Comparison of ENCODE assay signal across 8 cellular contexts in the genomic region with DNA sequence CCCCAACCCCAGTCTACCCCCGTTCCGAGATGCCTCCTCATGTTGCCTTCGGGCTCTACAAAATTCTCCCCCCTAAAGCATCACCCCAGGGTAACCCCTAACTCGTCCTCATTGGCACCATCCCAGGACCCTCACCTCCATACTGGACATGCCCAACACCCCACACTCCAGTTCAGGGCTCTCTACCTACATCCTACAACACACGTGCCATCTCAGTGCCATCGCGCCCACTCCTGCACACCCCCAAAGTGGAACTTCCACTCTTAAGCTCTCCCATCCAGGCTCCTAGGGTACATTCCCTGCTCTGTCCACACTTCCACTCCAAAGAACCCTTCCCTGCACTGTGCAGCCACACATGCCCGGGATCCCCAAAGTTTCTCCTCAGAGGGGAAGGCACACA. TPM values are rescaled to one million over a fixed set of nuclear protein-coding genes. Genes with fewer than 3 reads are reported as not detected.
DNase-seq lines count a peak whose midpoint lies in the region; ATAC-seq and TF ChIP-seq lines count a peak whose summit lies in the region.

No MANE protein-coding gene starts in this region.

- peaks cover 12% of the 10 kb centered on the region for H3K36me3 Mint-ChIP-seq in activated CD8-positive, alpha-beta T cell treated with anti-CD3 and anti-CD28 coated beads for 36 hours (ENCODE audit: low read depth)

- 55% methylated on average over 7 of the region's 8 CpGs for WGBS in hepatocyte (ENCODE audit: low lambda C conversion rate, missing lambda C conversion rate)

- no peaks in the 10 kb centered on the region for H3K27me3 Mint-ChIP-seq in activated CD8-positive, alpha-beta T cell treated with anti-CD3 and anti-CD28 coated beads for 36 hours

- H3K27ac Mint-ChIP-seq in activated CD8-positive, alpha-beta T cell treated with anti-CD3 and anti-CD28 coated beads for 36 hours, result peak overlapping the region; percentile 88

- CTCF ChIA-PET in activated CD8-positive, alpha-beta T cell treated with anti-CD3 and anti-CD28 coated beads for 36 hours (lab: Charles Lee), result interaction anchor here (0.6 to 4.8 kb wide), 10 partner anchors 8 to 202 kb away, joined by 3 to 37 read pairs (median 6); no protein-coding TSS in a partner anchor

- intact Hi-C loops in activated CD8-positive, alpha-beta T cell treated with anti-CD3 and anti-CD28 coated beads for 36 hours (cut with micrococcal nuclease), result no loop called here

- H3K9me3 ChIP-seq in HAP-1 (no peaks in the 10 kb centered on the region), hepatocyte (ENCODE audit: low read depth) (no peaks in the 10 kb centered on the region)

- H3K79me2 ChIP-seq in hepatocyte, result peaks cover 77% of the 10 kb centered on the region

- H3K4me3 Mint-ChIP-seq in activated CD8-positive, alpha-beta T cell treated with anti-CD3 and anti-CD28 coated beads for 36 hours, result peak overlapping the region; percentile 91

- peaks cover 14% of the 10 kb centered on the region for H3K36me3 ChIP-seq in HAP-1 (replicated peaks)
- no peaks in the 10 kb centered on the region for H3K36me3 ChIP-seq in hepatocyte (replicated peaks; ENCODE audit: insufficient read depth, low read depth)

- peaks cover 59% of the 10 kb centered on the region for H3K4me1 Mint-ChIP-seq in activated CD8-positive, alpha-beta T cell treated with anti-CD3 and anti-CD28 coated beads for 36 hours (ENCODE audit: low read depth)

- H3K27ac ChIP-seq in hepatocyte, result no peak overlapping the region
- peak overlapping the region in 16 of 21 experiments; percentile 85 to 99 (median 96) for H3K27ac ChIP-seq in skin epidermis

- no peak for ATAC-seq in activated CD8-positive, alpha-beta T cell treated with anti-CD3 and anti-CD28 coated beads for 36 hours
- ATAC-seq in GM21619 (IDR thresholded peaks at IDR 0.05; ENCODE audit: unreplicated experiment) (no peak), HG03097 (IDR thresholded peaks at IDR 0.05; ENCODE audit: low FRiP score, unreplicated experiment) (no peak)

- no peak for TF ChIP-seq CTCF in activated CD8-positive, alpha-beta T cell treated with anti-CD3 and anti-CD28 coated beads for 36 hours (IDR thresholded peaks at IDR 0.05)
- TF ChIP-seq CTCF in hepatocyte (IDR thresholded peaks at IDR 0.05; ENCODE audit: poor library complexity), result no peak

- POLR2A ChIA-PET in activated CD8-positive, alpha-beta T cell treated with anti-CD3 and anti-CD28 coated beads for 36 hours (lab: Charles Lee), result interaction anchor here (0.6 to 2.9 kb wide), 8 partner anchors 11 to 145 kb away, joined by 3 to 13 read pairs (median 4); no protein-coding TSS in a partner anchor

- no peak for DNase-seq in HAP-1 (ENCODE audit: low spot score in 2 of 2)
- DNase-seq in activated CD8-positive, alpha-beta T cell treated with anti-CD3 and anti-CD28 coated beads for 36 hours, result no peak
- DNase-seq in hepatocyte (ENCODE audit: low spot score), result no peak
- no peak for DNase-seq in NCI-H1092 treated with DMSO at 0.1 percent for 48 hours (lab: John Stamatoyannopoulos, UW)
- DNase-seq in activated effector memory CD4-positive, alpha-beta T cell treated with anti-CD3 and anti-CD28 coated beads, Interleukin-2, amount 50 U/mL, for 16 hours, result no peak

- peaks cover 11% of the 10 kb centered on the region for H3K4me1 ChIP-seq in HAP-1
- H3K4me1 ChIP-seq in hepatocyte (ENCODE audit: insufficient read depth), result peaks cover 11% of the 10 kb centered on the region

- H3K9me3 Mint-ChIP-seq in activated CD8-positive, alpha-beta T cell treated with anti-CD3 and anti-CD28 coated beads for 36 hours, result no peaks in the 10 kb centered on the region

- H3K27me3 ChIP-seq in HAP-1 (ENCODE audit: low read depth) (no peaks in the 10 kb centered on the region), hepatocyte (no peaks in the 10 kb centered on the region)

- no peaks in the 10 kb centered on the region for H3K9me2 ChIP-seq in hepatocyte (replicated peaks; ENCODE audit: insufficient read depth)

- in situ Hi-C loops in HAP-1 (cut with MboI; ENCODE audit: low sequenced_read_pairs), result no loop called here

- peak overlapping the region; percentile 96 for H3K4me2 ChIP-seq in hepatocyte

- no peak overlapping the region for H2AFZ ChIP-seq in hepatocyte

- H3K4me3 ChIP-seq in HAP-1 (peak overlapping the region; percentile 91), hepatocyte (peak overlapping the region; percentile 100), skin epidermis (peak overlapping the region; percentile 88 to 100 (median 98))

- peaks cover 58% of the 10 kb centered on the region for H4K20me1 ChIP-seq in hepatocyte (ENCODE audit: insufficient read depth, poor library complexity, severe bottlenecking)

RNA-seq across cellular contexts. Expression of gene FKRP, which starts 0.8 kb away (rescaled TPM):
- total RNA-seq in activated CD8-positive, alpha-beta T cell treated with anti-CD3 and anti-CD28 coated beads for 36 hours, result 10 to 100 TPM in 1 of 2 experiments, 1 to 10 TPM in 1; 7.7 to 10.1 TPM
- 17.0 and 18.7 TPM in 2 replicates for total RNA-seq in hepatocyte
- 21.2 and 23.6 TPM in 2 replicates for polyA plus RNA-seq in hepatocyte

RNA-seq across cellular contexts. Expression of gene STRN4, which starts 1.2 kb away (rescaled TPM):
- 10 to 100 TPM; 52.5 to 63.5 TPM for total RNA-seq in activated CD8-positive, alpha-beta T cell treated with anti-CD3 and anti-CD28 coated beads for 36 hours
- total RNA-seq in hepatocyte, result 57.6 and 64.1 TPM in 2 replicates
- 58.0 and 63.7 TPM in 2 replicates for polyA plus RNA-seq in hepatocyte

RNA-seq across cellular contexts. Expression of gene PRKD2, which starts 28.1 kb away (rescaled TPM):
- 10 to 100 TPM; 81.1 to 86.0 TPM for total RNA-seq in activated CD8-positive, alpha-beta T cell treated with anti-CD3 and anti-CD28 coated beads for 36 hours
- 15.6 and 29.5 TPM in 2 replicates for total RNA-seq in hepatocyte
- 37.9 and 48.5 TPM in 2 replicates for polyA plus RNA-seq in hepatocyte

RNA-seq across cellular contexts. Expression of gene SLC1A5, which starts 43.4 kb away (rescaled TPM):
- total RNA-seq in activated CD8-positive, alpha-beta T cell treated with anti-CD3 and anti-CD28 coated beads for 36 hours, result 100 to 1,000 TPM; 235 TPM
- 84.6 and 87.9 TPM in 2 replicates for total RNA-seq in hepatocyte
- 171 and 176 TPM in 2 replicates for polyA plus RNA-seq in hepatocyte
